8 cellular contexts compared by ENCODE assay signal in the genomic region with DNA sequence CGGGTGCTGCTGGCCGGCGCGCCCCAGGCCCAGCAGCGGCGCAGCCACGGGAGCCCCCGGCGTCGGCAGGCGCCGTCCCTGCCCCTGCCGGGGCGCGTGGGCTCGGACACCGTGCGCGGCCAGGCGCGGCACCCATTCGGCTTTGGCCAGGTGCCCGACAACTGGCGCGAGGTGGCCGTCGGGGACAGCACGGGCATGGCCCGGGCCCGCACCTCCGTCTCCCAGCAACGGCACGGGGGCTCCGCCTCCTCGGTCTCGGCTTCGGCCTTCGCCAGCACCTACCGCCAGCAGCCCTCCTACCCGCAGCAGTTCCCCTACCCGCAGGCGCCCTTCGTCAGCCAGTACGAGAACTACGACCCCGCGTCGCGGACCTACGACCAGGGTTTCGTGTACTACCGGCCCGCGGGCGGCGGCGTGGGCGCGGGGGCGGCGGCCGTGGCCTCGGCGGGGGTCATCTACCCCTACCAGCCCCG. TPM values are rescaled to one million over a fixed set of nuclear protein-coding genes. Genes with fewer than 3 reads are reported as not detected.
A peak's percentile ranks its signal among the peaks of the same experiment; 100 is the strongest.
DNase-seq lines count a peak whose midpoint lies in the region; ATAC-seq and TF ChIP-seq lines count a peak whose summit lies in the region.

No MANE protein-coding gene starts in this region.

- peak; percentile 52 for DNase-seq in Caki2 (ENCODE audit: low read depth)
- DNase-seq in NCI-H1417 treated with DMSO at 0.1 percent for 48 hours (lab: John Stamatoyannopoulos, UW): peak; percentile 21
- peak; percentile 57 to 66 for DNase-seq in activated T-cell treated with anti-CD3 and anti-CD28 coated beads, Interleukin-2, amount 50 U/mL, for 48 hours
- DNase-seq in osteoblast (ENCODE audit: insufficient read length, low spot score, missing footprints): peak; percentile 94

- no CpG with 5 or more reads among the region's 65 CpGs for WGBS in gastroesophageal sphincter (ENCODE audit: low coverage in 1 of 2), 2 donors

- TF ChIP-seq CTCF in gastroesophageal sphincter (IDR thresholded peaks at IDR 0.05) (no peak), osteoblast (IDR thresholded peaks at IDR 0.05; ENCODE audit: extremely low read depth, low read depth, low read length) (no peak)

- TF ChIP-seq EP300 in gastroesophageal sphincter (IDR thresholded peaks at IDR 0.05): no peak

- peaks cover 79% of the 10 kb centered on the region for H3K79me2 ChIP-seq in osteoblast (ENCODE audit: insufficient read depth, low read length)

- H3K27ac ChIP-seq in gastroesophageal sphincter: peak overlapping the region; percentile 83 to 97 (median 96)
- peak overlapping the region; percentile 65 for H3K27ac ChIP-seq in osteoblast (ENCODE audit: low read depth, low read length)

- no peak overlapping the region for H2AFZ ChIP-seq in osteoblast (ENCODE audit: low read length)

- no peaks in the 10 kb centered on the region for H3K9me3 ChIP-seq in gastroesophageal sphincter
- no peaks in the 10 kb centered on the region for H3K9me3 ChIP-seq in osteoblast (ENCODE audit: low read depth, low read length)

- no peak for TF ChIP-seq POLR2A in gastroesophageal sphincter (IDR thresholded peaks at IDR 0.05)
- TF ChIP-seq POLR2A in GM18505 (IDR thresholded peaks at IDR 0.05; ENCODE audit: borderline replicate concordance, extremely low read depth, insufficient read depth, insufficient read length): no peak

- H3K4me1 ChIP-seq in gastroesophageal sphincter: peaks cover 20 to 100% (median 78%) of the 10 kb centered on the region in 3 donors
- H3K4me1 ChIP-seq in osteoblast (ENCODE audit: insufficient read depth, low read length): peaks cover 75% of the 10 kb centered on the region

- ATAC-seq in gastroesophageal sphincter: peak; percentile 32
- ATAC-seq in HG02798 (IDR thresholded peaks at IDR 0.05; ENCODE audit: poor library complexity, unreplicated experiment): no peak
- ATAC-seq in GM21619 (IDR thresholded peaks at IDR 0.05; ENCODE audit: unreplicated experiment): no peak
- ATAC-seq in GM18505 (IDR thresholded peaks at IDR 0.05; ENCODE audit: unreplicated experiment): no peak

- H4K20me1 ChIP-seq in osteoblast (ENCODE audit: insufficient read depth, low read length): peaks cover 36% of the 10 kb centered on the region

- H3K27me3 ChIP-seq in gastroesophageal sphincter: peaks cover 22% of the 10 kb centered on the region
- H3K27me3 ChIP-seq in osteoblast (ENCODE audit: insufficient read depth, low read length): no peaks in the 10 kb centered on the region

- peak overlapping the region; percentile 94 for H3K4me2 ChIP-seq in osteoblast (ENCODE audit: insufficient read depth, low read length)

- H3K4me3 ChIP-seq in gastroesophageal sphincter (peak overlapping the region; percentile 69 to 79), osteoblast (ENCODE audit: insufficient read depth, low read length) (peak overlapping the region; percentile 87)

- in situ Hi-C loops in Caki2 (cut with HindIII; ENCODE audit: low pct_unique_long_range_greater_than_20kb, low sequenced_read_pairs): no loop called here

- H3K36me3 ChIP-seq in gastroesophageal sphincter (peaks cover 0 to under 1% of the 10 kb centered on the region in 2 donors), osteoblast (ENCODE audit: insufficient read depth, low read length) (peaks cover 14% of the 10 kb centered on the region)

RNA-seq across cellular contexts. Expression of a gene that starts 0.8 kb away (rescaled TPM):
- 22.7 and 27.1 TPM in 2 replicates for total RNA-seq in Caki2 (2014; rRNA removed; shearing (Covaris generic); ENCODE audit: low replicate concordance)
- total RNA-seq in gastroesophageal sphincter: 10 to 100 TPM; 22.9 to 63.0 (median 34.5) TPM
- 246 and 264 TPM in 2 replicates for total RNA-seq in osteoblast

RNA-seq across cellular contexts. Expression of a gene that starts 53.7 kb away (rescaled TPM):
- total RNA-seq in Caki2 (2014; rRNA removed; shearing (Covaris generic); ENCODE audit: low replicate concordance): not detected in 2 replicates
- total RNA-seq in gastroesophageal sphincter: not detected
- not detected in 2 replicates for total RNA-seq in osteoblast

Comparison
In these comparisons a context has a peak if more than half of its experiments do, and no peak if none do; other contexts are left out.
1. DNase-seq: peak in every context shown above with its lines; median percentile 94 in osteoblast; 62 in activated T-cell treated with anti-CD3 and anti-CD28 coated beads, Interleukin-2, amount 50 U/mL, for 48 hours; 52 in Caki2; 21 in NCI-H1417 treated with DMSO at 0.1 percent for 48 hours.